In genomic region chr20:57897156-57897874, GRCh38 we compare ENCODE assay signal across 1 cellular context.
A peak's percentile ranks its signal among the peaks of the same experiment; 100 is the strongest.
TF ChIP-seq lines count a peak whose summit lies in the region.

No MANE protein-coding gene starts in this region.

TF ChIP-seq in liver, 16 proteins besides CTCF, POLR2A, EP300 and RAD21 (continued from another document):
- TF ChIP-seq, protein P1, sequence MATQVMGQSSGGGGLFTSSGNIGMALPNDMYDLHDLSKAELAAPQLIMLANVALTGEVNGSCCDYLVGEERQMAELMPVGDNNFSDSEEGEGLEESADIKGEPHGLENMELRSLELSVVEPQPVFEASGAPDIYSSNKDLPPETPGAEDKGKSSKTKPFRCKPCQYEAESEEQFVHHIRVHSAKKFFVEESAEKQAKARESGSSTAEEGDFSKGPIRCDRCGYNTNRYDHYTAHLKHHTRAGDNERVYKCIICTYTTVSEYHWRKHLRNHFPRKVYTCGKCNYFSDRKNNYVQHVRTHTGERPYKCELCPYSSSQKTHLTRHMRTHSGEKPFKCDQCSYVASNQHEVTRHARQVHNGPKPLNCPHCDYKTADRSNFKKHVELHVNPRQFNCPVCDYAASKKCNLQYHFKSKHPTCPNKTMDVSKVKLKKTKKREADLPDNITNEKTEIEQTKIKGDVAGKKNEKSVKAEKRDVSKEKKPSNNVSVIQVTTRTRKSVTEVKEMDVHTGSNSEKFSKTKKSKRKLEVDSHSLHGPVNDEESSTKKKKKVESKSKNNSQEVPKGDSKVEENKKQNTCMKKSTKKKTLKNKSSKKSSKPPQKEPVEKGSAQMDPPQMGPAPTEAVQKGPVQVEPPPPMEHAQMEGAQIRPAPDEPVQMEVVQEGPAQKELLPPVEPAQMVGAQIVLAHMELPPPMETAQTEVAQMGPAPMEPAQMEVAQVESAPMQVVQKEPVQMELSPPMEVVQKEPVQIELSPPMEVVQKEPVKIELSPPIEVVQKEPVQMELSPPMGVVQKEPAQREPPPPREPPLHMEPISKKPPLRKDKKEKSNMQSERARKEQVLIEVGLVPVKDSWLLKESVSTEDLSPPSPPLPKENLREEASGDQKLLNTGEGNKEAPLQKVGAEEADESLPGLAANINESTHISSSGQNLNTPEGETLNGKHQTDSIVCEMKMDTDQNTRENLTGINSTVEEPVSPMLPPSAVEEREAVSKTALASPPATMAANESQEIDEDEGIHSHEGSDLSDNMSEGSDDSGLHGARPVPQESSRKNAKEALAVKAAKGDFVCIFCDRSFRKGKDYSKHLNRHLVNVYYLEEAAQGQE (IDR thresholded peaks at IDR 0.05): peak; percentile 60
- peak; percentile 97 for TF ChIP-seq HNF4G (IDR thresholded peaks at IDR 0.05)
- TF ChIP-seq ATF3 (IDR thresholded peaks at IDR 0.05): peak; percentile 26
- no peak for TF ChIP-seq FOXA1 (IDR thresholded peaks at IDR 0.05)
